Comparison of ENCODE assay signal across 17 cellular contexts in the genomic region with DNA sequence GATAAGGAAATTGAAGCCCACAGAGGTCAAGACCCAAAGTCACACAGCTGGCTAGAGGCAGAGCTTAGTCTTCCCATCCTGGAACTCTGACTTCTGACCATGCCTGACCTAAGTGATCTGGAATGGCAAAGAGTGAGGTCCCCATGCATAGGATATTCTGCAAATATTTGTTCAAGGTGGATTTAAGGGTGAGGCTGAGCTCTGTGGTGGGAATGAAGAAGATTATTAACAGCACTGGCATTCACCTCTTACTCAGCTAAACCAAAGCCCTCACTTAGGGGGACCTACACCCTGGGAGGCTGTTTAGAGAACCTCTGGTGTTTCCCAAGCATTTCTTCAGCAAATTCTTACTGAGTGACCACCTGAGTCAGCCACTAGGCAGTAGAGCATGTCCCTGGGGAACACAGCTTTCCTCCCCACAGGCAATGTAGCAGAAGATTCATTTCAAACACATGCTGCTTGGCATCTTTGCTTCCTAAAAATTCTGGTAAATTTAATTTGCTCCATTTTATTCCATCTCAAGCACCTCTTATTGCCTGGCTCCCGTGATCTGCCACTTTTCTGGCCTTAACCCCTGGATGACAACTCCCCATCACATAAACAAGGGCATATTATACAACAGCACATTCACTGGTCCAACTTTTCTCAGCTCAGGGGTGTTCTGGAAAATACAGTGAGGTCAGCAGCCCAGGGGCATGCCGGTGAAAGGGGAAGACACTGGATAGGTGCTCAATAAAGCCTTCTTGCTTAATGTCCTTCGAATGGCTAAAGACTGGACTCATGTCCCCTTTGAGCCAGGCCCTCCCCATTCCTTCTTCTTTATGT.
DNase-seq lines count a peak whose midpoint lies in the region; ATAC-seq, FAIRE-seq and TF ChIP-seq lines count a peak whose summit lies in the region.
"Had no signal": no experiment of that assay in that cellular context is flagged by ENCODE, and none has a peak within 500 bp of the region (broad histone marks: within the 10 kb centered on the region; RNA-seq: fewer than 3 reads in every experiment).

No MANE protein-coding gene starts in this region.

- no peaks in the 10 kb centered on the region for H3K9me2 ChIP-seq in SK-N-SH

- no peaks in the 10 kb centered on the region for H3K9me3 ChIP-seq in SK-N-SH
- H3K9me3 ChIP-seq in astrocyte (ENCODE audit: insufficient read depth, low read depth, low read length): no peaks in the 10 kb centered on the region
- H3K9me3 ChIP-seq in upper lobe of right lung: no peaks in the 10 kb centered on the region
- H3K9me3 ChIP-seq in effector memory CD4-positive, alpha-beta T cell (ENCODE audit: control insufficient read depth, low read length): no peaks in the 10 kb centered on the region

- FAIRE-seq in astrocyte (lab: Jason Lieb, UNC): peak; percentile 95
- FAIRE-seq: HepG2 had no signal

- CTCF ChIA-PET in SK-N-SH (lab: Yijun Ruan, JAX): interaction anchor here (1.0 to 2.5 kb wide), 2 partner anchors 11 to 24 kb away, joined by 3 to 9 read pairs; no protein-coding TSS in a partner anchor

- H3K9ac ChIP-seq in SK-N-SH (peak overlapping the region; percentile 66), astrocyte (ENCODE audit: low read length) (peak overlapping the region; percentile 68)

- TF ChIP-seq RAD21 in SK-N-SH (IDR thresholded peaks at IDR 0.05; ENCODE audit: low read length): no peak

- peaks cover 3% of the 10 kb centered on the region for H3K27me3 Mint-ChIP-seq in astrocyte (ENCODE audit: low read depth, unreplicated experiment)

- H3K36me3 ChIP-seq in SK-N-SH (replicated peaks in 1 of 2; ENCODE audit: control insufficient read depth in 1 of 2, insufficient read depth in 2 of 2, low read length in 1 of 2): no peaks in the 10 kb centered on the region
- H3K36me3 ChIP-seq in astrocyte (ENCODE audit: insufficient read depth, low read length): no peaks in the 10 kb centered on the region
- no peaks in the 10 kb centered on the region for H3K36me3 ChIP-seq in upper lobe of right lung
- no peaks in the 10 kb centered on the region for H3K36me3 ChIP-seq in effector memory CD4-positive, alpha-beta T cell (ENCODE audit: control insufficient read depth, insufficient read depth, low read length)

- H3K36me3 Mint-ChIP-seq in astrocyte (ENCODE audit: low read depth, unreplicated experiment): peaks cover 2% of the 10 kb centered on the region
- H3K36me3 Mint-ChIP-seq: activated CD4-positive, alpha-beta memory T cell treated with anti-CD3 and anti-CD28 coated beads for 36 hours had no signal

- DNase-seq in SK-N-SH: no peak
- DNase-seq in astrocyte (ENCODE audit: low read depth): peak; percentile 86
- peak in 1 of 2 donors; percentile 76 for DNase-seq in foreskin keratinocyte
- no peak for DNase-seq in upper lobe of right lung
- no peak for DNase-seq in Ammon's horn (ENCODE audit: low spot score)
- DNase-seq in effector memory CD4-positive, alpha-beta T cell: no peak
- DNase-seq: 8988T; activated CD4-positive, alpha-beta memory T cell treated with anti-CD3 and anti-CD28 coated beads for 36 hours; NCI-H187; NK-92 treated with Interleukin-12 subunit alpha and Interleukin-12 subunit beta, amount 100 ng/mL, for 24 hours; retina; substantia nigra; T-helper 1 cell had no signal

- H3K4me1 ChIP-seq in SK-N-SH (ENCODE audit: control insufficient read depth in 1 of 2, insufficient read depth in 2 of 2, low read depth in 1 of 2, low read length in 1 of 2) (peaks cover 25 to 48% of the 10 kb centered on the region in 2 experiments), astrocyte (ENCODE audit: insufficient read depth, low read length) (peaks cover 45% of the 10 kb centered on the region), foreskin keratinocyte (peaks cover 48% of the 10 kb centered on the region), upper lobe of right lung (peaks cover 5% of the 10 kb centered on the region)
- H3K4me1 ChIP-seq in effector memory CD4-positive, alpha-beta T cell (ENCODE audit: control insufficient read depth, insufficient read depth, low read length, poor library complexity, severe bottlenecking): no peaks in the 10 kb centered on the region

- H3K4me2 ChIP-seq in SK-N-SH (no peak overlapping the region), astrocyte (ENCODE audit: low read length) (peak overlapping the region; percentile 52)

- intact Hi-C loops in upper lobe of right lung (cut with DNase I): no loop called here

- H3K79me2 ChIP-seq in SK-N-SH (ENCODE audit: insufficient read depth): peaks cover 3% of the 10 kb centered on the region; the same call in 1 of the 2 replicates
- H3K79me2 ChIP-seq in astrocyte (ENCODE audit: insufficient read depth, low read length): no peaks in the 10 kb centered on the region

- H3K9me3 Mint-ChIP-seq in astrocyte (ENCODE audit: unreplicated experiment): no peaks in the 10 kb centered on the region
- H3K9me3 Mint-ChIP-seq: activated CD4-positive, alpha-beta memory T cell treated with anti-CD3 and anti-CD28 coated beads for 36 hours; dendritic cell treated with granulocyte-macrophage colony-stimulating factor and Interleukin-4, amounts not matched to agents 40 ng/mL and 50 ng/mL, for 4 days had no signal

- H2AFZ ChIP-seq in SK-N-SH (ENCODE audit: low read depth): no peak overlapping the region
- H2AFZ ChIP-seq in astrocyte (ENCODE audit: low read depth, low read length): no peak overlapping the region

- peak overlapping the region in 1 of 2 experiments; percentile 99; a peak in 2 of 4 replicates for H3K27ac ChIP-seq in SK-N-SH (ENCODE audit: low read depth in 2 of 2, low read length in 1 of 2)
- peak overlapping the region; percentile 90 for H3K27ac ChIP-seq in astrocyte (ENCODE audit: low read depth, low read length)
- no peak overlapping the region for H3K27ac ChIP-seq in foreskin keratinocyte
- H3K27ac ChIP-seq in upper lobe of right lung: no peak overlapping the region
- H3K27ac ChIP-seq in effector memory CD4-positive, alpha-beta T cell (ENCODE audit: insufficient read depth, low read length, poor library complexity, severe bottlenecking): no peak overlapping the region

- peak overlapping the region; percentile 8 for H3K4me3 Mint-ChIP-seq in astrocyte (ENCODE audit: unreplicated experiment)
- H3K4me3 Mint-ChIP-seq: activated CD4-positive, alpha-beta memory T cell treated with anti-CD3 and anti-CD28 coated beads for 36 hours; dendritic cell treated with granulocyte-macrophage colony-stimulating factor and Interleukin-4, amounts not matched to agents 40 ng/mL and 50 ng/mL, for 4 days had no signal

- no peak overlapping the region for H3K4me3 ChIP-seq in SK-N-SH (ENCODE audit: low read depth in 2 of 2, low read length in 1 of 2)
- H3K4me3 ChIP-seq in astrocyte (ENCODE audit: insufficient read depth, low read depth, low read length): no peak overlapping the region
- H3K4me3 ChIP-seq in upper lobe of right lung: no peak overlapping the region
- no peak overlapping the region for H3K4me3 ChIP-seq in effector memory CD4-positive, alpha-beta T cell (ENCODE audit: insufficient read depth, low read depth, low read length, poor library complexity, severe bottlenecking)

- H3K27ac Mint-ChIP-seq in astrocyte (ENCODE audit: unreplicated experiment): peak overlapping the region; percentile 94
- H3K27ac Mint-ChIP-seq: activated CD4-positive, alpha-beta memory T cell treated with anti-CD3 and anti-CD28 coated beads for 36 hours; dendritic cell treated with granulocyte-macrophage colony-stimulating factor and Interleukin-4, amounts not matched to agents 40 ng/mL and 50 ng/mL, for 4 days had no signal

- peaks cover 59% of the 10 kb centered on the region for H3K4me1 Mint-ChIP-seq in astrocyte (ENCODE audit: low read depth, unreplicated experiment)

- H3F3A ChIP-seq in SK-N-SH (replicated peaks; ENCODE audit: insufficient read depth): peaks cover 38% of the 10 kb centered on the region

- no peak for TF ChIP-seq CTCF in SK-N-SH (IDR thresholded peaks at IDR 0.05)
- no peak for TF ChIP-seq CTCF in astrocyte (IDR thresholded peaks at IDR 0.05; ENCODE audit: insufficient read depth, low read depth, low read length)
- no peak for TF ChIP-seq CTCF in foreskin keratinocyte (conservative IDR thresholded peaks at IDR 0.05)
- no peak for TF ChIP-seq CTCF in upper lobe of right lung (IDR thresholded peaks at IDR 0.05)

- 76% methylated on average over 3 of the region's 3 CpGs for WGBS in SK-N-SH (ENCODE audit: low lambda C conversion rate)

- POLR2A ChIA-PET in SK-N-SH (lab: Yijun Ruan, JAX): no interaction called here

- ATAC-seq in SK-N-SH treated with all-trans-retinoic acid at 6 μM for 48 hours (no peak), foreskin keratinocyte (peak; percentile 30), upper lobe of right lung (no peak), GM19452 (IDR thresholded peaks at IDR 0.05; ENCODE audit: unreplicated experiment) (no peak)
- ATAC-seq: HepG2 had no signal

- no peaks in the 10 kb centered on the region for H3K27me3 ChIP-seq in SK-N-SH (ENCODE audit: insufficient read depth)
- H3K27me3 ChIP-seq in astrocyte (ENCODE audit: insufficient read depth, low read length): no peaks in the 10 kb centered on the region
- no peaks in the 10 kb centered on the region for H3K27me3 ChIP-seq in foreskin keratinocyte
- H3K27me3 ChIP-seq in upper lobe of right lung: no peaks in the 10 kb centered on the region
- H3K27me3 ChIP-seq in effector memory CD4-positive, alpha-beta T cell (replicated peaks; ENCODE audit: control insufficient read depth, insufficient read depth, low read length, poor library complexity, severe bottlenecking): no peaks in the 10 kb centered on the region

- no peaks in the 10 kb centered on the region for H4K20me1 ChIP-seq in SK-N-SH (ENCODE audit: insufficient read depth)
- H4K20me1 ChIP-seq in astrocyte (ENCODE audit: insufficient read depth, low read length): no peaks in the 10 kb centered on the region

- peak in 1 of 2 experiments; percentile 79; a peak in 2 of 4 replicates for TF ChIP-seq EP300 in SK-N-SH (IDR thresholded peaks at IDR 0.05; ENCODE audit: borderline replicate concordance in 1 of 2, low read depth in 1 of 2, low read length in 1 of 2)

TF ChIP-seq in SK-N-SH, 30 proteins besides CTCF, POLR2A, EP300 and RAD21 (continues in another document):
- peak; percentile 48 for TF ChIP-seq JUND (IDR thresholded peaks at IDR 0.05)
